8 cellular contexts compared by ENCODE assay signal in the genomic region with DNA sequence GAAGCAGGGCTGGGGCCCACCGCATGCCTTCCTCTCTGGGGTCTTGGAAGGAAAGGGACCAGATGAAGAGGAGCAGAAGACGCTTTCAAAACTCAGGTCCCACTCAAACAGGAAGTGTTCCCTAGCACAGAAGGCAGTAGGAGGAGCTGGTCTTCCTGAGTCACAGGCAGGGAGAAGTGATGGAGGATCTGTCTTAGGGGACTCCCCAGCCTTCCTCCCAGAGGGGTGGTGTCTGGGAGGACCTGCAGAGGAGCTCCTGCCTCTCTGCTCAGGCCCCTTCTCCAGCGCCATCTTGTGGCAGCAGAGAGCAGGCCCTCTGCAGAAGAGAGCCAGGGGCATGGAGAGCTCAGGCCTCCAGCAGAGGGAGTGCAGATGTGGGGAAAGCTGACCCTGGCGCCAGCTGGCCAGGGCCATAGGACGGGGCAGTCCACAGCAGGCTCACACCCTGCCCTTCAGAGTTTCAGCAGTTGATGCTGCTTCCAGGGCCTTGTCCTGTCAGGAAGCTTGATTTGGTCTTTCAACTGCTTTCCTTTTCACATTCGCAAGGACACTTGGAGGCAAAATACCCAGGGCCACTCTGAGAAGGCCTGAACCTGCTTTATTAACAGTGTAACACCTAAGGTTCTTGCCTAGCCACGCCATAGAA.
DNase-seq lines count a peak whose midpoint lies in the region; ATAC-seq and TF ChIP-seq lines count a peak whose summit lies in the region.

No MANE protein-coding gene starts in this region.

- H3K4me1 ChIP-seq in OCI-LY3 (ENCODE audit: low read length) (peaks cover 13% of the 10 kb centered on the region), fibroblast of lung (ENCODE audit: control insufficient read depth, extremely low read depth, insufficient read depth, low read length) (no peaks in the 10 kb centered on the region)

- ATAC-seq in GM19463 (IDR thresholded peaks at IDR 0.05; ENCODE audit: unreplicated experiment) (peak; percentile 94), HG03565 (IDR thresholded peaks at IDR 0.05; ENCODE audit: unreplicated experiment) (peak; percentile 96)

- peak overlapping the region in 1 of 3 experiments; percentile 21 for H3K27ac Mint-ChIP-seq in nephron

- peaks cover 7% of the 10 kb centered on the region for H3K4me1 Mint-ChIP-seq in nephron

- no peak overlapping the region for H3K27ac ChIP-seq in OCI-LY3 (ENCODE audit: low read length)
- H3K27ac ChIP-seq in fibroblast of lung (ENCODE audit: insufficient read depth, low read length), result peak overlapping the region; percentile 23

- no peaks in the 10 kb centered on the region for H3K27me3 ChIP-seq in OCI-LY3 (ENCODE audit: low read depth, low read length)
- no peaks in the 10 kb centered on the region for H3K27me3 ChIP-seq in fibroblast of lung (ENCODE audit: control insufficient read depth, insufficient read depth, low read length)

- peak overlapping the region; percentile 93 for H2AFZ ChIP-seq in OCI-LY3 (ENCODE audit: low read depth, low read length)
- peak overlapping the region; percentile 76 for H2AFZ ChIP-seq in fibroblast of lung (ENCODE audit: low read length)

- DNase-seq in DMS 273 (lab: John Stamatoyannopoulos, UW; ENCODE audit: unreplicated experiment), result peak; percentile 94
- DNase-seq in activated T-cell treated with anti-CD3 and anti-CD28 coated beads, Interleukin-2, amount 50 U/mL, for 1 hour, result peak; percentile 78
- peak; percentile 80 to 82 for DNase-seq in fibroblast of lung (ENCODE audit: low read depth in 2 of 2)
- DNase-seq in stromal cell of bone marrow (ENCODE audit: low read depth), result peak; percentile 81

- no peaks in the 10 kb centered on the region for H3K9me3 ChIP-seq in OCI-LY3 (ENCODE audit: insufficient read depth, low read length)
- H3K9me3 ChIP-seq in fibroblast of lung (ENCODE audit: control insufficient read depth, insufficient read depth, low read depth, low read length), result no peaks in the 10 kb centered on the region

- H4K20me1 ChIP-seq in OCI-LY3 (ENCODE audit: insufficient read depth, low read length) (no peaks in the 10 kb centered on the region), fibroblast of lung (ENCODE audit: control insufficient read depth, extremely low read depth, insufficient read depth, low read length) (no peaks in the 10 kb centered on the region)

- H3K4me3 Mint-ChIP-seq in nephron, result no peak overlapping the region

- H3K27me3 Mint-ChIP-seq in nephron (ENCODE audit: low read depth), result peaks cover under 1% of the 10 kb centered on the region

- H3K9me3 Mint-ChIP-seq in nephron, result no peaks in the 10 kb centered on the region

- peak; percentile 94 for TF ChIP-seq CTCF in OCI-LY3 (IDR thresholded peaks at IDR 0.05; ENCODE audit: low read depth, low read length)
- TF ChIP-seq CTCF in fibroblast of lung (conservative IDR thresholded peaks at IDR 0.05 in 1 of 2, IDR thresholded peaks at IDR 0.05 in 1 of 2; ENCODE audit: low read depth in 1 of 2, low read length in 2 of 2), result peak; percentile 97 to 99
- peak; percentile 76 to 96 (median 78) for TF ChIP-seq CTCF in nephron (IDR thresholded peaks at IDR 0.05; ENCODE audit: unreplicated experiment in 3 of 3)

- H3K36me3 Mint-ChIP-seq in nephron (ENCODE audit: low read depth), result no peaks in the 10 kb centered on the region

- H3K36me3 ChIP-seq in OCI-LY3 (replicated peaks; ENCODE audit: low read depth, low read length) (no peaks in the 10 kb centered on the region), fibroblast of lung (ENCODE audit: control insufficient read depth, insufficient read depth, low read length) (no peaks in the 10 kb centered on the region)

- H3K9ac ChIP-seq in OCI-LY3 (ENCODE audit: low read length) (peak overlapping the region; percentile 31; the same call in 1 of the 2 replicates), fibroblast of lung (ENCODE audit: insufficient read depth, low read length) (no peak overlapping the region)

- peak overlapping the region; percentile 53 for H3K4me2 ChIP-seq in OCI-LY3 (ENCODE audit: low read length)
- peak overlapping the region; percentile 13 for H3K4me2 ChIP-seq in fibroblast of lung (ENCODE audit: extremely low read depth, insufficient read depth, low read length)

- H3K4me3 ChIP-seq in OCI-LY3 (ENCODE audit: low read length) (peak overlapping the region; percentile 12; the same call in 1 of the 2 replicates), fibroblast of lung (replicated peaks in 1 of 4; ENCODE audit: control extremely low read depth in 1 of 4, insufficient read depth in 1 of 4, low read depth in 3 of 4, low read length in 4 of 4) (no peak overlapping the region)

- H3K79me2 ChIP-seq in OCI-LY3 (ENCODE audit: low read length), result no peaks in the 10 kb centered on the region
- H3K79me2 ChIP-seq in fibroblast of lung (ENCODE audit: control insufficient read depth, insufficient read depth, low read length), result no peaks in the 10 kb centered on the region
